Comparison of ENCODE assay signal across 8 cellular contexts in genomic region chr18:2883137-2883671, GRCh38. TPM values are rescaled to one million over a fixed set of nuclear protein-coding genes. Genes with fewer than 3 reads are reported as not detected.
A peak's percentile ranks its signal among the peaks of the same experiment; 100 is the strongest.
DNase-seq lines count a peak whose midpoint lies in the region; ATAC-seq, FAIRE-seq and TF ChIP-seq lines count a peak whose summit lies in the region.

No MANE protein-coding gene starts in this region.

- H3K9ac ChIP-seq in HepG2 (ENCODE audit: insufficient read depth, low read depth, low read length) (no peak overlapping the region), kidney (ENCODE audit: low read length in 2 of 2) (no peak overlapping the region)

- no peaks in the 10 kb centered on the region for H4K20me1 ChIP-seq in HepG2 (ENCODE audit: insufficient read depth, low read length)

- no peak overlapping the region for H2AFZ ChIP-seq in HepG2 (ENCODE audit: low read length)

- H3K9me3 Mint-ChIP-seq in CD14-positive monocyte = peaks cover 0 to 9% (median 5%) of the 10 kb centered on the region in 7 donors
- peaks cover 6% of the 10 kb centered on the region for H3K9me3 Mint-ChIP-seq in activated CD4-positive, alpha-beta T cell treated with anti-CD3 and anti-CD28 coated beads, Interleukin-2, amount 10 ng/mL, durations not matched to agents 24 days and 14 days

- no peak for TF ChIP-seq CTCF in CD14-positive monocyte (IDR thresholded peaks at IDR 0.05)
- no peak for TF ChIP-seq CTCF in HEK293 (tag by site-specific recombination; IDR thresholded peaks at IDR 0.05)
- TF ChIP-seq CTCF in HepG2 (CRISPR knock-in tag; IDR thresholded peaks at IDR 0.05) = no peak
- no peak for TF ChIP-seq CTCF in kidney (IDR thresholded peaks at IDR 0.05; ENCODE audit: borderline replicate concordance, extremely low read depth, insufficient read depth)

- BruUV-seq in HepG2 (replicated peaks; lab: Mats Ljungman, UMichigan) = no TSS peak

- no peak for TF ChIP-seq POLR2A in HepG2 (IDR thresholded peaks at IDR 0.05; ENCODE audit: insufficient read depth in 1 of 2, low read depth in 2 of 2, low read length in 2 of 2)

- H3K4me1 ChIP-seq in HEK293 (ENCODE audit: control insufficient read depth, insufficient read depth, low read length) = no peaks in the 10 kb centered on the region
- H3K4me1 ChIP-seq in HepG2 (ENCODE audit: insufficient read depth, low read length) = peaks cover 7% of the 10 kb centered on the region; the same call in 1 of the 2 replicates
- H3K4me1 ChIP-seq in kidney (ENCODE audit: control insufficient read depth in 1 of 2, insufficient read depth in 1 of 2, low read depth in 1 of 2, low read length in 2 of 2) = peaks cover 2 to 5% of the 10 kb centered on the region in 2 donors
- no peaks in the 10 kb centered on the region for H3K4me1 ChIP-seq in SJCRH30

- H3K9me3 ChIP-seq in HEK293 (ENCODE audit: control insufficient read depth, insufficient read depth, low read depth, low read length) (no peaks in the 10 kb centered on the region; the same call in 1 of the 2 replicates), HepG2 (ENCODE audit: low read length) (no peaks in the 10 kb centered on the region), kidney (ENCODE audit: control insufficient read depth in 1 of 2, low read length in 2 of 2) (peaks cover 0 to 3% of the 10 kb centered on the region in 2 donors), SJCRH30 (replicated peaks) (no peaks in the 10 kb centered on the region)

- H3K4me3 ChIP-seq in HEK293 (ENCODE audit: low read depth, low read length) (no peak overlapping the region), HepG2 (replicated peaks in 1 of 3; ENCODE audit: insufficient read depth in 1 of 3, low read depth in 2 of 3, low read length in 3 of 3) (no peak overlapping the region), kidney (ENCODE audit: low read length in 2 of 2) (no peak overlapping the region), SJCRH30 (no peak overlapping the region)

- CTCF ChIA-PET in HEK293 (lab: Yijun Ruan, JAX) = no interaction called here
- CTCF ChIA-PET in HepG2 (lab: Yijun Ruan, JAX; ENCODE audit: low intra/inter-chr PET ratio, low total read pairs) = no interaction called here

- no peak for TF ChIP-seq RAD21 in HepG2 (CRISPR knock-in tag; IDR thresholded peaks at IDR 0.05)

- DNase-seq in CD14-positive monocyte (ENCODE audit: low spot score) = no peak
- DNase-seq in activated CD4-positive, alpha-beta T cell treated with anti-CD3 and anti-CD28 coated beads, Interleukin-2, amount 10 ng/mL, durations not matched to agents 24 days and 14 days = peak; percentile 87
- DNase-seq in HepG2 (ENCODE audit: low spot score) = no peak
- DNase-seq in kidney = no peak
- no peak for DNase-seq in SJCRH30
- no peak for DNase-seq in D341Med (ENCODE audit: low spot score)

- POLR2A ChIA-PET in HEK293 (lab: Yijun Ruan, JAX) = no interaction called here
- POLR2A ChIA-PET in HepG2 (lab: Yijun Ruan, JAX) = no interaction called here

- peaks cover 43 to 81% of the 10 kb centered on the region in 2 donors for H3K36me3 Mint-ChIP-seq in CD14-positive monocyte
- peaks cover 16% of the 10 kb centered on the region for H3K36me3 Mint-ChIP-seq in activated CD4-positive, alpha-beta T cell treated with anti-CD3 and anti-CD28 coated beads, Interleukin-2, amount 10 ng/mL, durations not matched to agents 24 days and 14 days (ENCODE audit: low read depth)

- H3K27ac ChIP-seq in HEK293 (ENCODE audit: extremely low read depth, low read depth, low read length) (no peak overlapping the region), HepG2 (ENCODE audit: extremely low read length, insufficient read depth, low read length) (no peak overlapping the region), kidney (ENCODE audit: low read depth in 2 of 2, low read length in 2 of 2) (no peak overlapping the region), SJCRH30 (no peak overlapping the region)

- H3K27me3 ChIP-seq in HepG2 (ENCODE audit: control insufficient read depth in 1 of 2, insufficient read depth in 2 of 2, low read length in 2 of 2) = peaks cover 0 to 35% of the 10 kb centered on the region in 2 experiments; a peak in 4 of 5 replicates
- no peaks in the 10 kb centered on the region for H3K27me3 ChIP-seq in SJCRH30

- no peak overlapping the region for H3K4me3 Mint-ChIP-seq in CD14-positive monocyte
- peak overlapping the region; percentile 63 for H3K4me3 Mint-ChIP-seq in activated CD4-positive, alpha-beta T cell treated with anti-CD3 and anti-CD28 coated beads, Interleukin-2, amount 10 ng/mL, durations not matched to agents 24 days and 14 days

- FAIRE-seq in HepG2 (lab: Jason Lieb, UNC) (no peak), kidney (lab: Jason Lieb, UNC) (no peak)

- no peaks in the 10 kb centered on the region for H3K36me3 ChIP-seq in HEK293 (ENCODE audit: control insufficient read depth in 2 of 2, insufficient read depth in 1 of 2, low read length in 2 of 2)
- no peaks in the 10 kb centered on the region for H3K36me3 ChIP-seq in HepG2 (replicated peaks in 1 of 2; ENCODE audit: control insufficient read depth in 1 of 2, insufficient read depth in 2 of 2, low read length in 2 of 2)
- no peaks in the 10 kb centered on the region for H3K36me3 ChIP-seq in kidney (ENCODE audit: control insufficient read depth in 1 of 2, insufficient read depth in 2 of 2, low read length in 2 of 2)
- H3K36me3 ChIP-seq in SJCRH30 = no peaks in the 10 kb centered on the region

- no peaks in the 10 kb centered on the region for H3K27me3 Mint-ChIP-seq in CD14-positive monocyte (ENCODE audit: low read depth in 3 of 3)
- no peaks in the 10 kb centered on the region for H3K27me3 Mint-ChIP-seq in activated CD4-positive, alpha-beta T cell treated with anti-CD3 and anti-CD28 coated beads, Interleukin-2, amount 10 ng/mL, durations not matched to agents 24 days and 14 days

- TF ChIP-seq EP300 in HepG2 (IDR thresholded peaks at IDR 0.05; ENCODE audit: low read depth in 2 of 2, low read length in 2 of 2) = no peak
- no peak for TF ChIP-seq EP300 in HepG2 (CRISPR knock-in tag; IDR thresholded peaks at IDR 0.05; ENCODE audit: borderline replicate concordance)

- peaks cover 47% of the 10 kb centered on the region for H3K4me1 Mint-ChIP-seq in CD14-positive monocyte
- H3K4me1 Mint-ChIP-seq in activated CD4-positive, alpha-beta T cell treated with anti-CD3 and anti-CD28 coated beads, Interleukin-2, amount 10 ng/mL, durations not matched to agents 24 days and 14 days = peaks cover 24% of the 10 kb centered on the region

- no peaks in the 10 kb centered on the region for H3K79me2 ChIP-seq in HepG2 (ENCODE audit: insufficient read depth, low read length)

- H3K27ac Mint-ChIP-seq in CD14-positive monocyte = peak overlapping the region; percentile 47 to 89 (median 78)
- peak overlapping the region; percentile 87 for H3K27ac Mint-ChIP-seq in activated CD4-positive, alpha-beta T cell treated with anti-CD3 and anti-CD28 coated beads, Interleukin-2, amount 10 ng/mL, durations not matched to agents 24 days and 14 days

- in situ Hi-C loops in HepG2 (cut with HindIII; ENCODE audit: extremely low pct_ligation_motif_present, low pct_unique_long_range_greater_than_20kb) = no loop called here

- intact Hi-C loops in CD14-positive monocyte (cut with micrococcal nuclease) = no loop called here
- intact Hi-C loops in activated CD4-positive, alpha-beta T cell treated with anti-CD3 and anti-CD28 coated beads, Interleukin-2, amount 10 ng/mL, durations not matched to agents 24 days and 14 days (cut with micrococcal nuclease) = loop anchor here (2.0 kb wide), 1 partner anchor 34 kb away; no protein-coding TSS in a partner anchor
- intact Hi-C loops in HepG2 (cut with micrococcal nuclease; ENCODE audit: unreplicated experiment) = no loop called here
- intact Hi-C loops in kidney (cut with DNase I) = no loop called here

- ATAC-seq in HepG2 (peak; percentile 47), HG03175 (IDR thresholded peaks at IDR 0.05; ENCODE audit: unreplicated experiment) (no peak)

- WGBS in HepG2 (ENCODE audit: low lambda C conversion rate) = 7% methylated on average over 2 of the region's 8 CpGs

- no peak overlapping the region for H3K4me2 ChIP-seq in HepG2 (ENCODE audit: low read depth, low read length)

TF ChIP-seq in HEK293, 187 proteins besides CTCF, POLR2A, EP300 and RAD21 (continues in another document):
- no peak for TF ChIP-seq ZNF146 (tag by site-specific recombination; IDR thresholded peaks at IDR 0.05)

TF ChIP-seq in HepG2, 621 proteins besides CTCF, POLR2A, EP300 and RAD21 (continues in another document):
- TF ChIP-seq ZFP62 (CRISPR knock-in tag; IDR thresholded peaks at IDR 0.05) (no peak), ZNF350 (CRISPR knock-in tag; IDR thresholded peaks at IDR 0.05; ENCODE audit: borderline replicate concordance, low read depth) (no peak), ZNF44 (CRISPR knock-in tag; IDR thresholded peaks at IDR 0.05) (no peak), IKZF4 (CRISPR knock-in tag; IDR thresholded peaks at IDR 0.05; ENCODE audit: borderline replicate concordance, low read depth, not compliant biosample characterization) (no peak)

RNA-seq across cellular contexts. Expression of gene EMILIN2, which starts 36.4 kb away (rescaled TPM):
- 10 to 100 TPM; 30.5 to 33.8 TPM for polyA plus RNA-seq in CD14-positive monocyte
- 32.4 and 35.5 TPM in 2 replicates for total RNA-seq in activated CD4-positive, alpha-beta T cell treated with anti-CD3 and anti-CD28 coated beads, Interleukin-2, amount 10 ng/mL, durations not matched to agents 24 days and 14 days
- total RNA-seq in HepG2 (2016; rRNA removed; fragmentation: Illumina TruSeq; extraction: Trizol) = 6.9 and 8.2 TPM in 2 replicates
- total RNA-seq in HepG2 (2016; cell fraction: cytosol; rRNA removed; fragmentation: Illumina TruSeq; extraction: Trizol; ENCODE audit: low read depth) = 2.9 and 3.0 TPM in 2 replicates
- total RNA-seq in HepG2 (2016; cell fraction: insoluble cytoplasmic fraction; rRNA removed; fragmentation: Illumina TruSeq; extraction: Trizol) = 6.1 and 8.5 TPM in 2 replicates
- total RNA-seq in HepG2 (2016; cell fraction: membrane; rRNA removed; fragmentation: Illumina TruSeq; extraction: Trizol) = 7.4 and 9.6 TPM in 2 replicates
- total RNA-seq in HepG2 (2016; cell fraction: nucleus; rRNA removed; fragmentation: Illumina TruSeq; extraction: Trizol) = 9.9 and 10.2 TPM in 2 replicates
- polyA plus RNA-seq in HepG2 (2011; rRNA removed) = 7.6 and 9.7 TPM in 2 replicates
- polyA plus RNA-seq in HepG2 (2011; cell fraction: cytosol; rRNA removed) = 6.3 and 8.4 TPM in 2 replicates
- polyA plus RNA-seq in HepG2 (2011; cell fraction: nucleus; rRNA removed) = 22.2 and 25.5 TPM in 2 replicates
- 5.1 and 5.3 TPM in 2 replicates for polyA plus RNA-seq in HepG2 (2012)
- polyA plus RNA-seq in HepG2 (2016; cell fraction: cytosol; fragmentation: Illumina TruSeq; extraction: Trizol; ENCODE audit: low read depth) = 3.0 and 3.1 TPM in 2 replicates
- 7.1 and 7.9 TPM in 2 replicates for polyA plus RNA-seq in HepG2 (2016; cell fraction: insoluble cytoplasmic fraction; fragmentation: Illumina TruSeq; extraction: Trizol; ENCODE audit: low read depth)
- polyA plus RNA-seq in HepG2 (2016; cell fraction: membrane; fragmentation: Illumina TruSeq; extraction: Trizol; ENCODE audit: low read depth) = 6.1 and 7.9 TPM in 2 replicates
- 22.3 and 22.8 TPM in 2 replicates for polyA plus RNA-seq in HepG2 (2016; cell fraction: nucleus; fragmentation: Illumina TruSeq; extraction: Trizol; ENCODE audit: insufficient read depth, low read depth)
- polyA minus RNA-seq in HepG2 (2011; rRNA and poly(A)+ RNA removed; ENCODE audit: low replicate concordance) = 3.9 TPM in 1 of 2 replicates, not detected in the other
- 3.7 and 4.2 TPM in 2 replicates for polyA minus RNA-seq in HepG2 (2011; cell fraction: cytosol; rRNA and poly(A)+ RNA removed)
- polyA minus RNA-seq in HepG2 (2011; cell fraction: nucleus; rRNA and poly(A)+ RNA removed) = 10.1 and 12.4 TPM in 2 replicates
- total RNA-seq in kidney = 24.0 TPM
- polyA plus RNA-seq in kidney (ENCODE audit: insufficient read depth, low read depth, low replicate concordance) = 4.3 TPM
- 0.06 and 0.28 TPM in 2 replicates for total RNA-seq in SJCRH30 (2014; rRNA removed; shearing (Covaris generic))
